14 cellular contexts compared by ENCODE assay signal in the genomic region with DNA sequence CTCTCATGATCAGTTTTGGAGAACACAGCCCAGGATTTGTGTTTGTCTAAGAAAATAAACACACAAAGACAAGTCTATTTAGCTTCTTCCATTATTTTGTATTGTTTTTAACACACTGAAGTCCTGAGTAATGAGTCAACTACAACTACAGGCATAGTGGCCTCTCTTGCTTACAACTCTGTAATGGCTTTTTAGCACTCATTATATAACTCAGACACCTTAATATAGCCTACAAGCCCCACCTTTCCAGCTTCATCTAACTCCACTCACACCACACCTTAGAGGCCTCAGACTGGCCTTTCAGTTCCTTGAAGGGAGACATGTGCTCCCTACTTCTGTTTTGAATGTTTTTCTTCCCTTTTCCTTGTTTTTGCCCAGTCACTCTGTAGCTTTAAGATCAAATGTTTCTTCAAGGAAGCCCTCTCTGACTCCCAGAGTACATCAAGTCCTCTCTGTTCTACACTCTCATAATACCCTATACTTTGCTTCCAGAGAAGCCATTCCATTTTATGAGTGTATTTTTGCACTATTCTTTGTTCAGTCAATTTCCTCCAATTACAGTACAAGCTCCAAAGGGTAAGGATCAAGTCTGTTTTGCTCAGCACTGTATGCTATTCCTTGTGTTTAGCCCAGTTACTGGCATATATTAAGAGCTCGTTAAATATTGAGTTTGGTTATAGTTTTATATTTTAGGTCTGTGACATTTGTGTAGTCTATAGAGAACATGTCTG.
DNase-seq lines count a peak whose midpoint lies in the region; ATAC-seq, FAIRE-seq and TF ChIP-seq lines count a peak whose summit lies in the region.
"Had no signal": no experiment of that assay in that cellular context is flagged by ENCODE, and none has a peak within 500 bp of the region (broad histone marks: within the 10 kb centered on the region; RNA-seq: fewer than 3 reads in every experiment).

No MANE protein-coding gene starts in this region.

- peaks cover 0 to 2% of the 10 kb centered on the region in 2 donors for H3K9me3 Mint-ChIP-seq in natural killer cell
- H3K9me3 Mint-ChIP-seq: activated naive CD4-positive, alpha-beta T cell treated with anti-CD3 and anti-CD28 coated beads for 36 hours had no signal

- H3K27ac ChIP-seq in HepG2 (ENCODE audit: extremely low read length, insufficient read depth, low read length), result no peak overlapping the region
- H3K27ac ChIP-seq: esophagus muscularis mucosa had no signal

- no peaks in the 10 kb centered on the region for H3K9me3 ChIP-seq in HepG2 (ENCODE audit: low read length)
- H3K9me3 ChIP-seq: esophagus muscularis mucosa had no signal

- H3K4me3 ChIP-seq in astrocyte of the spinal cord (ENCODE audit: low read depth, low read length) (no peak overlapping the region), HepG2 (replicated peaks in 1 of 3; ENCODE audit: insufficient read depth in 1 of 3, low read depth in 2 of 3, low read length in 3 of 3) (no peak overlapping the region)
- H3K4me3 ChIP-seq: esophagus muscularis mucosa had no signal

- no peak overlapping the region for H3K9ac ChIP-seq in HepG2 (ENCODE audit: insufficient read depth, low read depth, low read length)

- CTCF ChIA-PET in HepG2 (lab: Yijun Ruan, JAX; ENCODE audit: low intra/inter-chr PET ratio, low total read pairs), result no interaction called here

- H2AFZ ChIP-seq in HepG2 (ENCODE audit: low read length), result no peak overlapping the region

- in situ Hi-C loops in astrocyte of the spinal cord (cut with HindIII; ENCODE audit: low sequenced_read_pairs) (no loop called here), HepG2 (cut with HindIII; ENCODE audit: extremely low pct_ligation_motif_present, low pct_unique_long_range_greater_than_20kb) (no loop called here)

- intact Hi-C loops in HepG2 (cut with micrococcal nuclease; ENCODE audit: unreplicated experiment) (no loop called here), natural killer cell (cut with micrococcal nuclease) (no loop called here)

- H3K79me2 ChIP-seq in HepG2 (ENCODE audit: insufficient read depth, low read length), result no peaks in the 10 kb centered on the region

- no peak for TF ChIP-seq RAD21 in HepG2 (CRISPR knock-in tag; IDR thresholded peaks at IDR 0.05)

- no peaks in the 10 kb centered on the region for H3K36me3 ChIP-seq in HepG2 (replicated peaks in 1 of 2; ENCODE audit: control insufficient read depth in 1 of 2, insufficient read depth in 2 of 2, low read length in 2 of 2)
- H3K36me3 ChIP-seq: esophagus muscularis mucosa had no signal

- no peak overlapping the region for H3K4me2 ChIP-seq in HepG2 (ENCODE audit: low read depth, low read length)

- BruUV-seq in HepG2 (replicated peaks; lab: Mats Ljungman, UMichigan), result no TSS peak

- no peaks in the 10 kb centered on the region for H3K4me1 Mint-ChIP-seq in natural killer cell

- POLR2A ChIA-PET in HepG2 (lab: Yijun Ruan, JAX), result no interaction called here

- no peaks in the 10 kb centered on the region for H3K27me3 ChIP-seq in HepG2 (ENCODE audit: control insufficient read depth in 1 of 2, insufficient read depth in 2 of 2, low read length in 2 of 2)
- H3K27me3 ChIP-seq: esophagus muscularis mucosa had no signal

- H4K20me1 ChIP-seq in HepG2 (ENCODE audit: insufficient read depth, low read length), result no peaks in the 10 kb centered on the region

- 94% methylated on average over 1 of the region's 1 CpG for WGBS in HepG2 (ENCODE audit: low lambda C conversion rate)

- TF ChIP-seq CTCF in astrocyte of the spinal cord (IDR thresholded peaks at IDR 0.05; ENCODE audit: low read depth, low read length) (no peak), HepG2 (CRISPR knock-in tag; IDR thresholded peaks at IDR 0.05) (no peak), natural killer cell (IDR thresholded peaks at IDR 0.05) (no peak)

- no peak for FAIRE-seq in HepG2 (lab: Jason Lieb, UNC)

- no peaks in the 10 kb centered on the region for H3K4me1 ChIP-seq in HepG2 (ENCODE audit: insufficient read depth, low read length)

- peaks cover 16% of the 10 kb centered on the region for H3K36me3 Mint-ChIP-seq in natural killer cell

- peak; percentile 87 for ATAC-seq in HG02870 (IDR thresholded peaks at IDR 0.05; ENCODE audit: unreplicated experiment)
- ATAC-seq in HepG2, result peak; percentile 35; the same call in 1 of the 3 replicates
- ATAC-seq in natural killer cell, result no peak

- TF ChIP-seq EP300 in HepG2 (IDR thresholded peaks at IDR 0.05; ENCODE audit: low read depth in 2 of 2, low read length in 2 of 2) (no peak), HepG2 (CRISPR knock-in tag; IDR thresholded peaks at IDR 0.05; ENCODE audit: borderline replicate concordance) (no peak)

- no peaks in the 10 kb centered on the region for H3K27me3 Mint-ChIP-seq in natural killer cell (ENCODE audit: low read depth in 2 of 2)
- H3K27me3 Mint-ChIP-seq: B cell had no signal

- H3K4me3 Mint-ChIP-seq in natural killer cell, result no peak overlapping the region
- H3K4me3 Mint-ChIP-seq: activated naive CD4-positive, alpha-beta T cell treated with anti-CD3 and anti-CD28 coated beads for 36 hours; B cell had no signal

- no peak for TF ChIP-seq POLR2A in HepG2 (IDR thresholded peaks at IDR 0.05; ENCODE audit: insufficient read depth in 1 of 2, low read depth in 2 of 2, low read length in 2 of 2)

- DNase-seq in EH (ENCODE audit: low read depth) (peak; percentile 14), astrocyte of the spinal cord (ENCODE audit: low read depth, low spot score) (peak; percentile 8), HepG2 (ENCODE audit: low spot score) (no peak), GDM1 (lab: John Stamatoyannopoulos, UW) (no peak), SHP77 treated with DMSO at 0.1 percent for 48 hours (lab: John Stamatoyannopoulos, UW) (no peak), GM19238 (ENCODE audit: insufficient read length, low spot score) (no peak), natural killer cell (no peak)
- DNase-seq: activated naive CD4-positive, alpha-beta T cell treated with anti-CD3 and anti-CD28 coated beads for 36 hours; NCI-H1436; stimulated activated CD4-positive, alpha-beta T cell treated with anti-CD3 and anti-CD28 coated beads, Interleukin-4, amount 100 ng/mL, for 4 hours; stimulated activated naive CD4-positive, alpha-beta T cell treated with Interleukin-2 at 50 U/mL for 16 hours had no signal

- no peak overlapping the region for H3K27ac Mint-ChIP-seq in natural killer cell
- H3K27ac Mint-ChIP-seq: activated naive CD4-positive, alpha-beta T cell treated with anti-CD3 and anti-CD28 coated beads for 36 hours; B cell had no signal

TF ChIP-seq in HepG2, 621 proteins besides CTCF, POLR2A, EP300 and RAD21:
- TF ChIP-seq ATM (IDR thresholded peaks at IDR 0.05; ENCODE audit: borderline replicate concordance), result peak; percentile 62; the same call in 1 of the 2 replicates
- TF ChIP-seq ZNF570 (CRISPR knock-in tag; IDR thresholded peaks at IDR 0.05; ENCODE audit: borderline replicate concordance), result no peak
- no peak for TF ChIP-seq ZNF569 (CRISPR knock-in tag; IDR thresholded peaks at IDR 0.05; ENCODE audit: borderline replicate concordance)
- no peak for TF ChIP-seq KDM5B (CRISPR knock-in tag; IDR thresholded peaks at IDR 0.05; ENCODE audit: borderline replicate concordance)
- TF ChIP-seq, protein P1, sequence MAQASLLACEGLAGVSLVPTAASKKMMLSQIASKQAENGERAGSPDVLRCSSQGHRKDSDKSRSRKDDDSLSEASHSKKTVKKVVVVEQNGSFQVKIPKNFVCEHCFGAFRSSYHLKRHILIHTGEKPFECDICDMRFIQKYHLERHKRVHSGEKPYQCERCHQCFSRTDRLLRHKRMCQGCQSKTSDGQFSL (CRISPR knock-in tag; IDR thresholded peaks at IDR 0.05), result no peak

Comparison
In these comparisons a context has a peak if more than half of its experiments do, and no peak if none do; other contexts are left out.
1. DNase-seq: peak in EH (single experiment) and astrocyte of the spinal cord (single experiment); none in HepG2 (single experiment), GDM1 (single experiment), SHP77 treated with DMSO at 0.1 percent for 48 hours (single experiment), GM19238 (single experiment) and natural killer cell (single experiment).
2. ATAC-seq: peak in HG02870 (single experiment) and HepG2 (single experiment); none in natural killer cell (0 of 3).